Comparison of ENCODE assay signal across 28 cellular contexts in the genomic region with DNA sequence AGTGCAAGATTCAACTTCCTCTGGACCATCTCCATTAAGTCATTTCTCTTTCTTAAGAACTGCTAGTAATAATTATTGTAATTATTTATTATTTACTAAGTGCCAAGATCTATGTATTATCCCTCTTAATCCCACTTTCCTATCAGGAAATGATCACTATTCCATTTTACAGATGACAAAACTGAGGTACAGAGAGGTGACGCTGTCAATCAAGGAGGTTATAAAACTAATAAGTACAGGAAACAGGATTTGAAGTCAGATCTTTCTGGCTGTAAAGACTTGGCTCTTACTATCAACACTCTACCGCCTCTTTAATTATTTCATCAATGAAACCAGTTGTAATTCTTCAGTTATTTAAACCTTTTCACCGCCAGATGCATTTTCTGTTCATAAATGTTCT.
"Had no signal": no experiment of that assay in that cellular context is flagged by ENCODE, and none has a peak within 500 bp of the region (broad histone marks: within the 10 kb centered on the region; RNA-seq: fewer than 3 reads in every experiment).

No MANE protein-coding gene starts in this region.

- H3K4me1 ChIP-seq: colonic mucosa, foreskin keratinocyte had no signal

- H3K36me3 ChIP-seq: colonic mucosa, gastrocnemius medialis had no signal

- ATAC-seq: effector memory CD8-positive, alpha-beta T cell; esophagus mucosa; foreskin keratinocyte; gastrocnemius medialis; gastroesophageal sphincter; heart left ventricle; heart right ventricle had no signal

- DNase-seq: colonic mucosa; cortex of kidney; dermis blood vessel endothelial cell; dorsolateral prefrontal cortex; effector CD4-positive, alpha-beta T cell; effector CD8-positive, alpha-beta T cell; effector memory CD4-positive, alpha-beta T cell; effector memory CD8-positive, alpha-beta T cell; endodermal cell; erythroblast; esophagus squamous epithelium; foreskin fibroblast; foreskin keratinocyte; foreskin melanocyte; gastrocnemius medialis; glutamatergic neuron; head of caudate nucleus; heart left ventricle; heart right ventricle had no signal

- H3K9me3 ChIP-seq: colonic mucosa, esophagus muscularis mucosa, esophagus squamous epithelium, gastrocnemius medialis, gastroesophageal sphincter had no signal

- H3K27ac ChIP-seq: colonic mucosa, coronary artery, dorsolateral prefrontal cortex, epithelial cell of prostate, esophagus squamous epithelium, foreskin keratinocyte had no signal

- H3K4me3 ChIP-seq: colonic mucosa, coronary artery, dorsolateral prefrontal cortex, esophagus muscularis mucosa, esophagus squamous epithelium, gastrocnemius medialis, gastroesophageal sphincter, heart left ventricle, heart right ventricle had no signal

- H3K27me3 ChIP-seq: colonic mucosa, dorsolateral prefrontal cortex, esophagus muscularis mucosa, esophagus squamous epithelium, foreskin keratinocyte, gastrocnemius medialis, gastroesophageal sphincter, heart left ventricle, heart right ventricle had no signal

- FAIRE-seq: colon, endometrium, endothelial cell of umbilical vein, frontal cortex had no signal
